In genomic region chr12:115519359-115519758, GRCh38 we compare ENCODE assay signal across 23 cellular contexts.
A peak's percentile ranks its signal among the peaks of the same experiment; 100 is the strongest.
DNase-seq lines count a peak whose midpoint lies in the region; ATAC-seq and TF ChIP-seq lines count a peak whose summit lies in the region.
"Had no signal": no experiment of that assay in that cellular context is flagged by ENCODE, and none has a peak within 500 bp of the region (broad histone marks: within the 10 kb centered on the region; RNA-seq: fewer than 3 reads in every experiment).

No MANE protein-coding gene starts in this region.

- peaks cover 15% of the 10 kb centered on the region for H3K4me1 Mint-ChIP-seq in GM23338
- peaks cover 20% of the 10 kb centered on the region for H3K4me1 Mint-ChIP-seq in WTC11
- peaks cover 16% of the 10 kb centered on the region for H3K4me1 Mint-ChIP-seq in endodermal cell
- H3K4me1 Mint-ChIP-seq: CD14-positive monocyte; CD4-positive, alpha-beta memory T cell; CD4-positive, CD25-positive, alpha-beta regulatory T cell; CD8-positive, alpha-beta memory T cell had no signal

- TF ChIP-seq EP300 in suprapubic skin (IDR thresholded peaks at IDR 0.05) = no peak

- ATAC-seq in GM23338 = peak; percentile 75
- ATAC-seq in WTC11 = peak; percentile 60
- no peak for ATAC-seq in GM18520 (IDR thresholded peaks at IDR 0.05; ENCODE audit: unreplicated experiment)

- peaks cover 29% of the 10 kb centered on the region for H3K9me3 Mint-ChIP-seq in GM23338
- peaks cover 34% of the 10 kb centered on the region for H3K9me3 Mint-ChIP-seq in WTC11
- H3K9me3 Mint-ChIP-seq in endodermal cell = peaks cover 26% of the 10 kb centered on the region

- H3K27me3 ChIP-seq in GM23338 (ENCODE audit: insufficient read depth) (no peaks in the 10 kb centered on the region), endodermal cell (ENCODE audit: control insufficient read depth, insufficient read depth, low read length, poor library complexity, severe bottlenecking) (no peaks in the 10 kb centered on the region), suprapubic skin (no peaks in the 10 kb centered on the region)
- H3K27me3 ChIP-seq: BE2C, BLaER1 had no signal

- no peaks in the 10 kb centered on the region for H4K20me1 ChIP-seq in GM23338 (replicated peaks; ENCODE audit: insufficient read depth)
- H4K20me1 ChIP-seq: BLaER1 had no signal

- H3K79me2 ChIP-seq in GM23338 (replicated peaks; ENCODE audit: insufficient read depth) = no peaks in the 10 kb centered on the region

- TF ChIP-seq POLR2A in suprapubic skin (IDR thresholded peaks at IDR 0.05) = no peak

- POLR2A ChIA-PET in WTC11 (lab: Charles Lee) = no interaction called here

- no peak overlapping the region for H3K27ac ChIP-seq in GM23338 (ENCODE audit: low read depth)
- H3K27ac ChIP-seq in endodermal cell (ENCODE audit: low read depth, low read length) = no peak overlapping the region
- H3K27ac ChIP-seq in suprapubic skin = no peak overlapping the region
- H3K27ac ChIP-seq: BLaER1 had no signal

- H3K4me1 ChIP-seq in GM23338 (ENCODE audit: insufficient read depth) = peaks cover 4% of the 10 kb centered on the region; the same call in 1 of the 2 replicates
- H3K4me1 ChIP-seq in endodermal cell (ENCODE audit: control insufficient read depth, insufficient read depth, low read length) = no peaks in the 10 kb centered on the region
- no peaks in the 10 kb centered on the region for H3K4me1 ChIP-seq in suprapubic skin
- H3K4me1 ChIP-seq: BE2C had no signal

- H2AFZ ChIP-seq in GM23338 = peak overlapping the region; percentile 94

- CTCF ChIA-PET in WTC11 (lab: Charles Lee) = no interaction called here

- H3K9me3 ChIP-seq in endodermal cell (ENCODE audit: control insufficient read depth, low read length) (peaks cover 21% of the 10 kb centered on the region), suprapubic skin (no peaks in the 10 kb centered on the region)
- H3K9me3 ChIP-seq: BE2C, BLaER1 had no signal

- H3K36me3 ChIP-seq in GM23338 (ENCODE audit: insufficient read depth) (no peaks in the 10 kb centered on the region), endodermal cell (ENCODE audit: control insufficient read depth, insufficient read depth, low read length) (no peaks in the 10 kb centered on the region), suprapubic skin (no peaks in the 10 kb centered on the region)
- H3K36me3 ChIP-seq: BE2C, BLaER1 had no signal

- peak overlapping the region; percentile 34 for H3K4me2 ChIP-seq in GM23338
- H3K4me2 ChIP-seq: BLaER1 had no signal

- H3F3A ChIP-seq in GM23338 (replicated peaks; ENCODE audit: low read depth) = no peaks in the 10 kb centered on the region

- WGBS in endodermal cell (ENCODE audit: insufficient coverage in 1 of 2, insufficient read length in 1 of 2), 2 experiments = 40% methylated on average over 1 of the region's 1 CpG; no CpG with 5 or more reads in 1 of the 2 experiments
- WGBS in suprapubic skin = 78% methylated on average over 1 of the region's 1 CpG

- H3K4me3 Mint-ChIP-seq in GM23338 = no peak overlapping the region
- no peak overlapping the region for H3K4me3 Mint-ChIP-seq in WTC11
- H3K4me3 Mint-ChIP-seq in endodermal cell = no peak overlapping the region
- H3K4me3 Mint-ChIP-seq: CD14-positive monocyte; CD4-positive, alpha-beta memory T cell; CD4-positive, CD25-positive, alpha-beta regulatory T cell; CD8-positive, alpha-beta memory T cell had no signal

- H3K4me3 ChIP-seq in GM23338 = no peak overlapping the region
- H3K4me3 ChIP-seq in endodermal cell (ENCODE audit: low read length) = no peak overlapping the region
- H3K4me3 ChIP-seq in suprapubic skin = no peak overlapping the region
- H3K4me3 ChIP-seq: BLaER1 had no signal

- H3K9ac ChIP-seq in endodermal cell (ENCODE audit: extremely low read depth, low read length, poor library complexity, severe bottlenecking) = no peak overlapping the region
- H3K9ac ChIP-seq: BLaER1 had no signal

- DNase-seq in NCI-H345 (lab: John Stamatoyannopoulos, UW) (peak; percentile 32), NCI-H345 treated with DMSO at 0.1 percent for 48 hours (lab: John Stamatoyannopoulos, UW; ENCODE audit: unreplicated experiment) (no peak), GM23338 (ENCODE audit: low spot score) (peak; percentile 19), WTC11 (ENCODE audit: low spot score) (no peak), endodermal cell (peak; percentile 60), NCI-H146 treated with DMSO at 0.1 percent for 48 hours (lab: John Stamatoyannopoulos, UW; ENCODE audit: unreplicated experiment) (no peak), suprapubic skin (ENCODE audit: low spot score in 2 of 2) (no peak)
- DNase-seq: 8988T; ACHN; BE2C; C1 segment of cervical spinal cord; CD4-positive, alpha-beta memory T cell; CD4-positive, CD25-positive, alpha-beta regulatory T cell; CD8-positive, alpha-beta memory T cell; COR-L47; DMS 273 treated with DMSO at 0.1 percent for 48 hours; DMS153; DMS53; DMS79 treated with DMSO at 0.1 percent for 48 hours; GF-D8 had no signal

- H3K27me3 Mint-ChIP-seq in GM23338 (ENCODE audit: insufficient read depth, low read depth, poor library complexity) (no peaks in the 10 kb centered on the region), WTC11 (ENCODE audit: low read depth) (peaks cover 7% of the 10 kb centered on the region), endodermal cell (ENCODE audit: insufficient read depth) (peaks cover 17% of the 10 kb centered on the region)
- H3K27me3 Mint-ChIP-seq: CD4-positive, alpha-beta memory T cell; CD4-positive, CD25-positive, alpha-beta regulatory T cell; CD8-positive, alpha-beta memory T cell had no signal

- peak overlapping the region; percentile 40; the same call in 1 of the 2 replicates for H3K27ac Mint-ChIP-seq in GM23338
- peak overlapping the region; percentile 4; the same call in 1 of the 2 replicates for H3K27ac Mint-ChIP-seq in WTC11
- no peak overlapping the region for H3K27ac Mint-ChIP-seq in endodermal cell
- H3K27ac Mint-ChIP-seq: CD14-positive monocyte; CD4-positive, alpha-beta memory T cell; CD4-positive, CD25-positive, alpha-beta regulatory T cell; CD8-positive, alpha-beta memory T cell had no signal

- H3K36me3 Mint-ChIP-seq in GM23338 (ENCODE audit: low read depth) (peaks cover 12% of the 10 kb centered on the region; the same call in 2 of the 3 replicates), WTC11 (peaks cover 26% of the 10 kb centered on the region), endodermal cell (ENCODE audit: low read depth) (no peaks in the 10 kb centered on the region)
- H3K36me3 Mint-ChIP-seq: CD14-positive monocyte; CD4-positive, alpha-beta memory T cell; CD4-positive, CD25-positive, alpha-beta regulatory T cell; CD8-positive, alpha-beta memory T cell had no signal

- H3K9me2 ChIP-seq in GM23338 (ENCODE audit: insufficient read depth) = no peaks in the 10 kb centered on the region; the same call in 1 of the 2 replicates

- TF ChIP-seq CTCF in GM23338 (conservative IDR thresholded peaks at IDR 0.05; ENCODE audit: low read depth in 2 of 2) = no peak
- TF ChIP-seq CTCF in WTC11 (IDR thresholded peaks at IDR 0.05) = no peak
- TF ChIP-seq CTCF in endodermal cell (conservative IDR thresholded peaks at IDR 0.05) = no peak
- no peak for TF ChIP-seq CTCF in suprapubic skin (IDR thresholded peaks at IDR 0.05)

TF ChIP-seq in GM23338, 12 proteins besides CTCF, POLR2A, EP300 and RAD21 (continues in another document):
- TF ChIP-seq EZH2phosphoT487 (IDR thresholded peaks at IDR 0.05; ENCODE audit: unreplicated experiment) = no peak
- TF ChIP-seq JUNB (IDR thresholded peaks at IDR 0.05; ENCODE audit: unreplicated experiment) = no peak

TF ChIP-seq in WTC11, 78 proteins besides CTCF, POLR2A, EP300 and RAD21 (continues in another document):
- no peak for TF ChIP-seq USF1 (CRISPR knock-in tag; IDR thresholded peaks at IDR 0.05)
- TF ChIP-seq ELF4 (CRISPR knock-in tag; IDR thresholded peaks at IDR 0.05; ENCODE audit: low read depth) = no peak
- no peak for TF ChIP-seq STAT6 (CRISPR knock-in tag; conservative IDR thresholded peaks at IDR 0.05; ENCODE audit: low read depth)
- no peak for TF ChIP-seq ZNF425 (CRISPR knock-in tag; conservative IDR thresholded peaks at IDR 0.05)

Comparison
In these comparisons a context has a peak if more than half of its experiments do, and no peak if none do; other contexts are left out.
1. DNase-seq: peak in NCI-H345 (single experiment), GM23338 (single experiment) and endodermal cell (single experiment); none in NCI-H345 treated with DMSO at 0.1 percent for 48 hours (single experiment), WTC11 (single experiment), NCI-H146 treated with DMSO at 0.1 percent for 48 hours (single experiment) and suprapubic skin (0 of 2).